9 cellular contexts compared by ENCODE assay signal in the genomic region with DNA sequence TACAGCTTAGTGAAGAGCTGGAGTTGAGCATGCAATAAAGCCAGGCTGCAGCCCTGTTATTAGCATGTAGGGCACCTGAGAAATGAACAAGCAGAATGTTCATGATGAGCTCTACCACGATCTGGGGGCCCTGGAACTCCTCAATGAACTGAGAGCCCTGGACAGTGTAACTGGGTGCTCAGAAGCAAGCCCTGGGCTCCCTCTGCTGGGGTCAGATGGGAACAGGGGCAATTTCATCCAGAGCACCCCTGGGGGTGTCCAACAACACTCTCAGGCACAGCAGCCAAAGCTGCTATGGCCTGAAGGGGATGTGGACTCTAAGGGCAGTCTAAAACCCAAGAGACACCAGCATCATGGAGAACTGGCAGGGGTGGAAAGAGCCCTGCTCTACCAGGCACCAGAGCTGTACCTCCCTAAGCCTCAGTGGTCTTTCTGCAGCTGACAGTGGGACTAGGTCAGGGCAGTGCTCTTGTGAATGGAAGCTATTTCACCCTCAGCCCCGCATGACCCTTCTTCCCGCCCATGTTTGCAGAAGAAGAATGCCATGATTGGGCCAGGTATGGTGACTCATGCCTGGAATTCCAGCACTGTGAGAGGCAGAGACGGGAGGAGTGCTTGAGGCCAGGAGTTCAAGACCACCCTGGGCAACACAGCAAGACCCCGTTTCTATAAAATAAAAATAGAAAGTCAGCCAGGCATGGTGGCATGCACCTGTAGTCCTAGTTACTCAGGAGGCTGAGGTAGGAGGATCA. TPM values are rescaled to one million over a fixed set of nuclear protein-coding genes. Genes with fewer than 3 reads are reported as not detected.
DNase-seq lines count a peak whose midpoint lies in the region; ATAC-seq and TF ChIP-seq lines count a peak whose summit lies in the region.
"Had no signal": no experiment of that assay in that cellular context is flagged by ENCODE, and none has a peak within 500 bp of the region (broad histone marks: within the 10 kb centered on the region; RNA-seq: fewer than 3 reads in every experiment).

No MANE protein-coding gene starts in this region.

- H2AFZ ChIP-seq in smooth muscle cell (ENCODE audit: low read depth): no peak overlapping the region

- peaks cover 20% of the 10 kb centered on the region for H3K36me3 ChIP-seq in smooth muscle cell (ENCODE audit: low read depth)
- peaks cover 93% of the 10 kb centered on the region for H3K36me3 ChIP-seq in suprapubic skin

- H4K20me1 ChIP-seq in smooth muscle cell (ENCODE audit: low read depth): no peaks in the 10 kb centered on the region

- no peak for TF ChIP-seq POLR2A in suprapubic skin (IDR thresholded peaks at IDR 0.05)

- H3K27me3 ChIP-seq in foreskin keratinocyte: no peaks in the 10 kb centered on the region
- no peaks in the 10 kb centered on the region for H3K27me3 ChIP-seq in smooth muscle cell (ENCODE audit: low read depth)
- no peaks in the 10 kb centered on the region for H3K27me3 ChIP-seq in suprapubic skin

- intact Hi-C loops in activated CD4-positive, alpha-beta T cell treated with anti-CD3 and anti-CD28 coated beads, Interleukin-2, amount 10 ng/mL, durations not matched to agents 24 days and 14 days (cut with micrococcal nuclease): no loop called here

- TF ChIP-seq EP300 in suprapubic skin (IDR thresholded peaks at IDR 0.05): no peak

- H3K9me3 ChIP-seq in smooth muscle cell (replicated peaks; ENCODE audit: low read depth): no peaks in the 10 kb centered on the region
- no peaks in the 10 kb centered on the region for H3K9me3 ChIP-seq in suprapubic skin

- H3K4me2 ChIP-seq in smooth muscle cell: no peak overlapping the region

- DNase-seq in D341Med (ENCODE audit: low spot score) (peak; percentile 84), HFFc6 (peak; percentile 27), foreskin keratinocyte (peak in 1 of 2 donors; percentile 3), smooth muscle cell (lab: John Stamatoyannopoulos, UW; ENCODE audit: unreplicated experiment) (no peak), DMS153 (lab: John Stamatoyannopoulos, UW) (no peak), suprapubic skin (ENCODE audit: low spot score in 2 of 2) (no peak), mesothelial cell of epicardium (ENCODE audit: low spot score in 2 of 2, unreplicated experiment in 2 of 2) (no peak)
- peak; percentile 73 for DNase-seq in activated CD4-positive, alpha-beta T cell treated with anti-CD3 and anti-CD28 coated beads, Interleukin-2, amount 10 ng/mL, durations not matched to agents 24 days and 14 days

- H3K79me2 ChIP-seq in smooth muscle cell (ENCODE audit: low read depth): no peaks in the 10 kb centered on the region

- H3K4me1 ChIP-seq in foreskin keratinocyte (no peaks in the 10 kb centered on the region), smooth muscle cell (ENCODE audit: low read depth) (no peaks in the 10 kb centered on the region), suprapubic skin (no peaks in the 10 kb centered on the region)

- no peaks in the 10 kb centered on the region for H3K9me3 Mint-ChIP-seq in HFFc6
- H3K9me3 Mint-ChIP-seq in activated CD4-positive, alpha-beta T cell treated with anti-CD3 and anti-CD28 coated beads, Interleukin-2, amount 10 ng/mL, durations not matched to agents 24 days and 14 days: no peaks in the 10 kb centered on the region
- no peaks in the 10 kb centered on the region for H3K9me3 Mint-ChIP-seq in mesothelial cell of epicardium
- H3K9me3 Mint-ChIP-seq: immature natural killer cell had no signal

- H3K27ac Mint-ChIP-seq in HFFc6: no peak overlapping the region
- no peak overlapping the region for H3K27ac Mint-ChIP-seq in activated CD4-positive, alpha-beta T cell treated with anti-CD3 and anti-CD28 coated beads, Interleukin-2, amount 10 ng/mL, durations not matched to agents 24 days and 14 days
- no peak overlapping the region for H3K27ac Mint-ChIP-seq in mesothelial cell of epicardium

- TF ChIP-seq CTCF in HFFc6 (IDR thresholded peaks at IDR 0.05) (peak; percentile 71), foreskin keratinocyte (conservative IDR thresholded peaks at IDR 0.05) (peak; percentile 56), smooth muscle cell (IDR thresholded peaks at IDR 0.05; ENCODE audit: borderline replicate concordance, insufficient read depth, poor library complexity, severe bottlenecking) (peak; percentile 29), suprapubic skin (IDR thresholded peaks at IDR 0.05) (peak in 1 of 2 donors; percentile 18), mesothelial cell of epicardium (IDR thresholded peaks at IDR 0.05; ENCODE audit: unreplicated experiment) (no peak)

- no peak overlapping the region for H3K4me3 ChIP-seq in smooth muscle cell
- H3K4me3 ChIP-seq in suprapubic skin: no peak overlapping the region

- H3K27me3 Mint-ChIP-seq in HFFc6 (ENCODE audit: insufficient read depth) (no peaks in the 10 kb centered on the region; the same call in 1 of the 2 replicates), mesothelial cell of epicardium (ENCODE audit: low read depth) (no peaks in the 10 kb centered on the region)
- H3K27me3 Mint-ChIP-seq in activated CD4-positive, alpha-beta T cell treated with anti-CD3 and anti-CD28 coated beads, Interleukin-2, amount 10 ng/mL, durations not matched to agents 24 days and 14 days: no peaks in the 10 kb centered on the region

- H3K4me1 Mint-ChIP-seq in HFFc6 (ENCODE audit: low read depth) (peaks cover 24% of the 10 kb centered on the region), mesothelial cell of epicardium (no peaks in the 10 kb centered on the region)
- H3K4me1 Mint-ChIP-seq in activated CD4-positive, alpha-beta T cell treated with anti-CD3 and anti-CD28 coated beads, Interleukin-2, amount 10 ng/mL, durations not matched to agents 24 days and 14 days: no peaks in the 10 kb centered on the region
- H3K4me1 Mint-ChIP-seq: immature natural killer cell had no signal

- H3K27ac ChIP-seq in foreskin keratinocyte (no peak overlapping the region), smooth muscle cell (ENCODE audit: low read depth) (no peak overlapping the region), suprapubic skin (no peak overlapping the region)

- H3F3A ChIP-seq in smooth muscle cell (ENCODE audit: low read depth): no peaks in the 10 kb centered on the region

- H3K4me3 Mint-ChIP-seq in HFFc6 (no peak overlapping the region), mesothelial cell of epicardium (no peak overlapping the region)
- H3K4me3 Mint-ChIP-seq in activated CD4-positive, alpha-beta T cell treated with anti-CD3 and anti-CD28 coated beads, Interleukin-2, amount 10 ng/mL, durations not matched to agents 24 days and 14 days: no peak overlapping the region
- H3K4me3 Mint-ChIP-seq: immature natural killer cell had no signal

- 78% methylated on average over 5 of the region's 5 CpGs for WGBS in smooth muscle cell (ENCODE audit: low lambda C conversion rate)
- WGBS in suprapubic skin: 53% methylated on average over 5 of the region's 5 CpGs

- ATAC-seq in foreskin keratinocyte: peak; percentile 37

- H3K36me3 Mint-ChIP-seq in HFFc6 (ENCODE audit: low read depth) (peaks cover 44% of the 10 kb centered on the region), mesothelial cell of epicardium (peaks cover 44% of the 10 kb centered on the region)
- peaks cover 61% of the 10 kb centered on the region for H3K36me3 Mint-ChIP-seq in activated CD4-positive, alpha-beta T cell treated with anti-CD3 and anti-CD28 coated beads, Interleukin-2, amount 10 ng/mL, durations not matched to agents 24 days and 14 days (ENCODE audit: low read depth)

- H3K9ac ChIP-seq in smooth muscle cell (ENCODE audit: low read depth): no peak overlapping the region

RNA-seq across cellular contexts. Expression of a gene that starts 28.9 kb away (rescaled TPM):
- total RNA-seq in HFFc6 (2021; fragmentation: NEBNext Ultra II Directional; extraction: Animal tissue kit (Norgen Biotek cat#: 25700)): 10 to 100 TPM; 50.9 to 55.4 (median 53.0) TPM
- total RNA-seq in activated CD4-positive, alpha-beta T cell treated with anti-CD3 and anti-CD28 coated beads, Interleukin-2, amount 10 ng/mL, durations not matched to agents 24 days and 14 days: 66.6 and 68.1 TPM in 2 replicates
- total RNA-seq in foreskin keratinocyte: 38.8 and 41.3 TPM in 2 replicates
- polyA plus RNA-seq in foreskin keratinocyte: 29.3 and 31.8 TPM in 2 replicates
- total RNA-seq in smooth muscle cell: 20.7 and 21.7 TPM in 2 replicates
- 13.7 and 22.6 TPM in 2 replicates for polyA plus RNA-seq in smooth muscle cell
- 10 to 100 TPM; 19.8 to 41.5 (median 27.8) TPM for total RNA-seq in suprapubic skin
- total RNA-seq in mesothelial cell of epicardium: 44.8 to 59.6 TPM (median 47.8 TPM) in 3 replicates

RNA-seq across cellular contexts. Expression of a gene that starts 44.6 kb away (rescaled TPM):
- not detected for total RNA-seq in HFFc6 (2021; fragmentation: NEBNext Ultra II Directional; extraction: Animal tissue kit (Norgen Biotek cat#: 25700))
- total RNA-seq in activated CD4-positive, alpha-beta T cell treated with anti-CD3 and anti-CD28 coated beads, Interleukin-2, amount 10 ng/mL, durations not matched to agents 24 days and 14 days: 7.9 TPM in 2 replicates
- total RNA-seq in foreskin keratinocyte (1.6 and 1.9 TPM in 2 replicates), smooth muscle cell (not detected in 2 replicates), suprapubic skin (under 1 TPM in 2 of 4 donors, not detected in 2; 0.26 to 0.51 TPM), mesothelial cell of epicardium (3.4 to 4.3 TPM (median 3.5 TPM) in 3 replicates)
- polyA plus RNA-seq in foreskin keratinocyte (1.3 and 1.6 TPM in 2 replicates), smooth muscle cell (0.93 and 1.1 TPM in 2 replicates)

RNA-seq across cellular contexts. Expression of a gene that starts 56.3 kb away (rescaled TPM):
- 10 to 100 TPM; 51.5 to 77.5 (median 70.4) TPM for total RNA-seq in HFFc6 (2021; fragmentation: NEBNext Ultra II Directional; extraction: Animal tissue kit (Norgen Biotek cat#: 25700))
- 45.9 and 46.5 TPM in 2 replicates for total RNA-seq in activated CD4-positive, alpha-beta T cell treated with anti-CD3 and anti-CD28 coated beads, Interleukin-2, amount 10 ng/mL, durations not matched to agents 24 days and 14 days
- 72.1 and 94.8 TPM in 2 replicates for total RNA-seq in foreskin keratinocyte
- 75.0 and 89.1 TPM in 2 replicates for polyA plus RNA-seq in foreskin keratinocyte
- 36.7 and 42.8 TPM in 2 replicates for total RNA-seq in smooth muscle cell
- polyA plus RNA-seq in smooth muscle cell: 70.1 and 78.8 TPM in 2 replicates
- 10 to 100 TPM; 13.1 to 38.3 (median 20.9) TPM for total RNA-seq in suprapubic skin
- total RNA-seq in mesothelial cell of epicardium: 134 to 138 TPM (median 137 TPM) in 3 replicates

Comparison
In these comparisons a context has a peak if more than half of its experiments do, and no peak if none do; other contexts are left out.
1. DNase-seq: peak in D341Med (single experiment), HFFc6 (single experiment) and activated CD4-positive, alpha-beta T cell treated with anti-CD3 and anti-CD28 coated beads, Interleukin-2, amount 10 ng/mL, durations not matched to agents 24 days and 14 days (single experiment); none in smooth muscle cell (single experiment), DMS153 (single experiment), suprapubic skin (0 of 2) and mesothelial cell of epicardium (0 of 2).